In the genomic region with DNA sequence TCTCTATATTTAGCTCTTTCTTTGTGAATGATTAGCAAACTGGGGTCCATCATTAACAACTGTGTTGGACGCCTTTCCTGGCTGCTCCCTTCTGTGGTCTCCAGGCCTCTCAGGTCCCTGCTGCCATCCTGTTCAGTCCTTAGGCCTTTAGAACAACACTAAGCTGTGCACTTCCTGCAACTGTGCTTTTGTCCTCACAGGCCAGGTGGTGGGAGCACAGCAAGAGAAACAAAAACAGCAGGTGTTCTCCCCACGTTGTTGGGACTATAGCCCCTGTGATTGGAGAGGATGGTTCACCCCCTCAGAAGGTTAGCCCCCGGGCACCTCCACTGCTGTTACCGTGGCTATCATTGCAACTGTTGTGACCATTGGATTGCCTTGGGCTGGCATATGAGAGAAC, we compare ENCODE assay signal across 1 cellular context.
TF ChIP-seq lines count a peak whose summit lies in the region.

No MANE protein-coding gene starts in this region.

TF ChIP-seq in GM12878, 131 proteins besides CTCF, POLR2A, EP300 and RAD21 (continued from another document):
- TF ChIP-seq, protein P1, sequence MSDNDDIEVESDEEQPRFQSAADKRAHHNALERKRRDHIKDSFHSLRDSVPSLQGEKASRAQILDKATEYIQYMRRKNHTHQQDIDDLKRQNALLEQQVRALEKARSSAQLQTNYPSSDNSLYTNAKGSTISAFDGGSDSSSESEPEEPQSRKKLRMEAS (IDR thresholded peaks at IDR 0.05; ENCODE audit: low read depth, low read length) = no peak
- TF ChIP-seq CHD4 (IDR thresholded peaks at IDR 0.05) (no peak), MEF2B (IDR thresholded peaks at IDR 0.05; ENCODE audit: partially characterized antibody, poor library complexity, severe bottlenecking) (no peak), BRCA1 (IDR thresholded peaks at IDR 0.05; ENCODE audit: low read depth, low read length) (no peak)
- TF ChIP-seq, protein P2, sequence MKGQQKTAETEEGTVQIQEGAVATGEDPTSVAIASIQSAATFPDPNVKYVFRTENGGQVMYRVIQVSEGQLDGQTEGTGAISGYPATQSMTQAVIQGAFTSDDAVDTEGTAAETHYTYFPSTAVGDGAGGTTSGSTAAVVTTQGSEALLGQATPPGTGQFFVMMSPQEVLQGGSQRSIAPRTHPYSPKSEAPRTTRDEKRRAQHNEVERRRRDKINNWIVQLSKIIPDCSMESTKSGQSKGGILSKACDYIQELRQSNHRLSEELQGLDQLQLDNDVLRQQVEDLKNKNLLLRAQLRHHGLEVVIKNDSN (IDR thresholded peaks at IDR 0.05; ENCODE audit: borderline replicate concordance, extremely low read length, insufficient read depth, low read depth, low read length) = no peak
